In genomic region chr7:37505750-37506353, GRCh38 we compare ENCODE assay signal across 3 cellular contexts.
A peak's percentile ranks its signal among the peaks of the same experiment; 100 is the strongest.
TF ChIP-seq lines count a peak whose summit lies in the region.

No MANE protein-coding gene starts in this region.

TF ChIP-seq in HepG2, 621 proteins besides CTCF, POLR2A, EP300 and RAD21:
- TF ChIP-seq MEIS1 (CRISPR knock-in tag; IDR thresholded peaks at IDR 0.05; ENCODE audit: borderline replicate concordance), result no peak
- TF ChIP-seq MAFK (conservative IDR thresholded peaks at IDR 0.05 in 1 of 2, IDR thresholded peaks at IDR 0.05 in 1 of 2; ENCODE audit: low read length in 2 of 2), result peak; percentile 38 to 58
- TF ChIP-seq MAFF (IDR thresholded peaks at IDR 0.05; ENCODE audit: low read depth, low read length), result peak; percentile 35; the same call in 1 of the 2 replicates
- no peak for TF ChIP-seq NR2F1 (CRISPR knock-in tag; IDR thresholded peaks at IDR 0.05)

TF ChIP-seq in endothelial cell of umbilical vein, 7 proteins besides CTCF, POLR2A, EP300 and RAD21:
- TF ChIP-seq EZH2 (IDR thresholded peaks at IDR 0.05; ENCODE audit: borderline replicate concordance, low read depth, low read length, severe bottlenecking) (no peak), POLR2AphosphoS5 (IDR thresholded peaks at IDR 0.05; ENCODE audit: insufficient read depth, low read depth, low read length) (no peak), MYC (IDR thresholded peaks at IDR 0.05; ENCODE audit: low read depth, low read length) (no peak), MAX (IDR thresholded peaks at IDR 0.05; ENCODE audit: insufficient read depth, insufficient read length) (no peak), GATA2 (IDR thresholded peaks at IDR 0.05; ENCODE audit: insufficient read depth, insufficient read length, low read depth, low read length) (no peak), JUN (IDR thresholded peaks at IDR 0.05; ENCODE audit: borderline replicate concordance, insufficient read depth, insufficient read length, low read depth) (no peak), FOS (IDR thresholded peaks at IDR 0.05; ENCODE audit: borderline replicate concordance, insufficient read depth, low read length) (no peak)

TF ChIP-seq in HEK293T, 16 proteins besides CTCF, POLR2A, EP300 and RAD21:
- TF ChIP-seq CTBP1 (IDR thresholded peaks at IDR 0.05; ENCODE audit: borderline replicate concordance), result no peak
- no peak for TF ChIP-seq ELF4 (IDR thresholded peaks at IDR 0.05)
- no peak for TF ChIP-seq SP1 (IDR thresholded peaks at IDR 0.05)
- no peak for TF ChIP-seq FOXA1 (IDR thresholded peaks at IDR 0.05)
- no peak for TF ChIP-seq NFRKB (IDR thresholded peaks at IDR 0.05)
